27 cellular contexts compared by ENCODE assay signal in the genomic region with DNA sequence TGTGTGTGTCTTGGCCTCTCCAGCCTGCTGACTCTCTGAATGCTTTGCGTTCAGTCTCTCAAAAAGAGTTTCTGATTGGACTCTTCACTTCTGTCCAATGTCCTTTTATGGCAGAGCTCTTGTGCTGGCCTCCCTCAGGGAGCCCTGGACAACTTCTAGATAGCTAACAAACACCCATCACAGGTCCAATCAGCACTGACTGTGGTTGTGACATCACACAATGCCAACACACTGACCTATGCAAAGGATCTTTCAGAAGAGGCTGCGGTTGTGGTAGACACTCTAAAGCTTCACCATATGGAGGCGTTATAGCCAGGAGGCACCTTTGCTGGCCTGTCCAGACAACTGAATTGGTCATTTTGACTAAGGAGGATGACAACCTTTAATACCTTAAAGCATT.
"Had no signal": no experiment of that assay in that cellular context is flagged by ENCODE, and none has a peak within 500 bp of the region (broad histone marks: within the 10 kb centered on the region; RNA-seq: fewer than 3 reads in every experiment).

No MANE protein-coding gene starts in this region.

- H3K27me3 ChIP-seq: breast epithelium, gastroesophageal sphincter, ovary, stomach, thyroid gland, upper lobe of left lung, vagina had no signal

- H3K27ac Mint-ChIP-seq: activated CD4-positive, alpha-beta memory T cell treated with anti-CD3 and anti-CD28 coated beads, Interleukin-2, amount 10 ng/mL, durations not matched to agents 7 days and 5 days; activated CD4-positive, alpha-beta T cell treated with anti-CD3 and anti-CD28 coated beads, Interleukin-2, amount 10 ng/mL, durations not matched to agents 7 days and 5 days; activated naive CD4-positive, alpha-beta T cell treated with anti-CD3 and anti-CD28 coated beads, Interleukin-2, amount 50 U/mL, for 72 hours; activated T-helper 2 cell treated with anti-CD3 and anti-CD28 coated beads, Interferon-gamma antibody, Interleukin-2, Interleukin-4, amounts not matched to agents 10 μg/mL and 5 μg/mL and 100 μg/mL, durations not matched to agents 14 hours and 24 hours and 36 hours; immature natural killer cell; naive thymus-derived CD4-positive, alpha-beta T cell; stimulated activated naive B cell treated with anti-CD40 and anti-IgM and Interleukin-4, amounts not matched to agents 10 μg/mL and 1 μg/mL and 100 μg/mL, for 72 hours had no signal

- H3K4me1 ChIP-seq: breast epithelium, gastroesophageal sphincter, prostate gland, stomach, thyroid gland, upper lobe of left lung, vagina had no signal

- H3K36me3 Mint-ChIP-seq: immature natural killer cell had no signal

- H3K4me2 ChIP-seq: smooth muscle cell had no signal

- H3K36me3 ChIP-seq: breast epithelium, gastroesophageal sphincter, ovary, prostate gland, stomach, thyroid gland, upper lobe of left lung, vagina had no signal

- DNase-seq: activated CD4-positive, alpha-beta memory T cell treated with anti-CD3 and anti-CD28 coated beads, Interleukin-2, amount 10 ng/mL, durations not matched to agents 7 days and 5 days; activated CD4-positive, alpha-beta T cell treated with anti-CD3 and anti-CD28 coated beads for 1 hour; activated CD4-positive, alpha-beta T cell treated with anti-CD3 and anti-CD28 coated beads, Interleukin-2, amount 10 ng/mL, durations not matched to agents 7 days and 5 days; activated naive CD4-positive, alpha-beta T cell; activated T-cell treated with anti-CD3 and anti-CD28 coated beads, Interleukin-2, amount 50 U/mL, for 48 hours; central memory CD4-positive, alpha-beta T cell; hippocampal formation; immature natural killer cell; kidney; left colon; midbrain; naive thymus-derived CD4-positive, alpha-beta T cell; ovary; retina; stimulated activated CD4-positive, alpha-beta T cell treated with anti-CD3 and anti-CD28 coated beads, Interleukin-1b, Interleukin-23, amount 100 ng/mL, for 48 hours; stimulated activated naive B cell treated with anti-CD40 and anti-IgM and Interleukin-4, amounts not matched to agents 10 μg/mL and 1 μg/mL and 100 μg/mL, for 72 hours; stomach; T-helper 2 cell; thyroid gland; upper lobe of left lung had no signal

- H3K4me1 Mint-ChIP-seq: activated CD4-positive, alpha-beta memory T cell treated with anti-CD3 and anti-CD28 coated beads, Interleukin-2, amount 10 ng/mL, durations not matched to agents 7 days and 5 days; activated CD4-positive, alpha-beta T cell treated with anti-CD3 and anti-CD28 coated beads, Interleukin-2, amount 10 ng/mL, durations not matched to agents 7 days and 5 days; immature natural killer cell; naive thymus-derived CD4-positive, alpha-beta T cell had no signal

- H3K27ac ChIP-seq: breast epithelium, gastroesophageal sphincter, ovary, prostate gland, stomach, thyroid gland, upper lobe of left lung, vagina had no signal

- H3K4me3 ChIP-seq: breast epithelium, gastroesophageal sphincter, ovary, prostate gland, smooth muscle cell, stomach, thyroid gland, upper lobe of left lung, vagina had no signal

- H3K4me3 Mint-ChIP-seq: activated CD4-positive, alpha-beta memory T cell treated with anti-CD3 and anti-CD28 coated beads, Interleukin-2, amount 10 ng/mL, durations not matched to agents 7 days and 5 days; activated CD4-positive, alpha-beta T cell treated with anti-CD3 and anti-CD28 coated beads, Interleukin-2, amount 10 ng/mL, durations not matched to agents 7 days and 5 days; immature natural killer cell; naive thymus-derived CD4-positive, alpha-beta T cell; stimulated activated naive B cell treated with anti-CD40 and anti-IgM and Interleukin-4, amounts not matched to agents 10 μg/mL and 1 μg/mL and 100 μg/mL, for 72 hours had no signal

- ATAC-seq: activated naive CD4-positive, alpha-beta T cell treated with anti-CD3 and anti-CD28 coated beads, Interleukin-2, amount 50 U/mL, for 72 hours; gastroesophageal sphincter; left colon; naive thymus-derived CD4-positive, alpha-beta T cell; stimulated activated naive B cell treated with anti-CD40 and anti-IgM and Interleukin-4, amounts not matched to agents 10 μg/mL and 1 μg/mL and 100 μg/mL, for 72 hours had no signal

- H3K9me3 Mint-ChIP-seq: activated CD4-positive, alpha-beta T cell treated with anti-CD3 and anti-CD28 coated beads, Interleukin-2, amount 10 ng/mL, durations not matched to agents 7 days and 5 days; immature natural killer cell had no signal

- H3K9me3 ChIP-seq: ovary, prostate gland, thyroid gland, upper lobe of left lung, vagina had no signal
